ENCODE assay signal across 9 cellular contexts in genomic region chr9:131645078-131645776, GRCh38.
A peak's percentile ranks its signal among the peaks of the same experiment; 100 is the strongest.
DNase-seq lines count a peak whose midpoint lies in the region; ATAC-seq and TF ChIP-seq lines count a peak whose summit lies in the region.
"Had no signal": no experiment of that assay in that cellular context is flagged by ENCODE, and none has a peak within 500 bp of the region (broad histone marks: within the 10 kb centered on the region; RNA-seq: fewer than 3 reads in every experiment).

No MANE protein-coding gene starts in this region.

- no peak overlapping the region for H3K27ac ChIP-seq in OCI-LY7 (ENCODE audit: low read depth, low read length, poor library complexity, severe bottlenecking)

- H3K9me2 ChIP-seq in OCI-LY7 (ENCODE audit: insufficient read depth, low read length): no peaks in the 10 kb centered on the region

- peaks cover 24% of the 10 kb centered on the region for H3K4me1 Mint-ChIP-seq in WTC11
- H3K4me1 Mint-ChIP-seq in naive thymus-derived CD8-positive, alpha-beta T cell: peaks cover 0 to 21% (median 7%) of the 10 kb centered on the region in 4 donors

- peaks cover 73% of the 10 kb centered on the region for H3K79me2 ChIP-seq in OCI-LY7 (ENCODE audit: insufficient read depth, low read depth, low read length)

- intact Hi-C loops in OCI-LY7 (cut with micrococcal nuclease; ENCODE audit: unreplicated experiment): no loop called here

- CTCF ChIA-PET in WTC11 (lab: Charles Lee): no interaction called here
- CTCF ChIA-PET in OCI-LY7 (lab: Charles Lee; ENCODE audit: unreplicated experiment): interaction anchor here (0.6 kb wide), 1 partner anchor 16 kb away, joined by 3 read pairs; no protein-coding TSS in a partner anchor

- peaks cover 97% of the 10 kb centered on the region for H3K36me3 ChIP-seq in OCI-LY7 (ENCODE audit: insufficient read depth, low read length)

- no peaks in the 10 kb centered on the region for H3K27me3 Mint-ChIP-seq in WTC11 (ENCODE audit: low read depth)
- no peaks in the 10 kb centered on the region for H3K27me3 Mint-ChIP-seq in naive thymus-derived CD8-positive, alpha-beta T cell

- H3K9me3 ChIP-seq in OCI-LY7 (ENCODE audit: low read length): no peaks in the 10 kb centered on the region

- no peak overlapping the region for H2AFZ ChIP-seq in OCI-LY7 (ENCODE audit: low read length)

- H3K27ac Mint-ChIP-seq in WTC11: peak overlapping the region; percentile 80; the same call in 1 of the 2 replicates
- H3K27ac Mint-ChIP-seq in naive thymus-derived CD8-positive, alpha-beta T cell: peak overlapping the region in 6 of 10 donors; percentile 37 to 88 (median 54)

- H3K4me3 Mint-ChIP-seq in WTC11: no peak overlapping the region
- H3K4me3 Mint-ChIP-seq in naive thymus-derived CD8-positive, alpha-beta T cell: peak overlapping the region in 1 of 10 donors; percentile 10

- TF ChIP-seq CTCF in WTC11 (IDR thresholded peaks at IDR 0.05) (no peak), OCI-LY7 (conservative IDR thresholded peaks at IDR 0.05; ENCODE audit: low read length) (no peak)

- H3K4me3 ChIP-seq in OCI-LY7 (ENCODE audit: low read depth, low read length, poor library complexity, severe bottlenecking): no peak overlapping the region

- H3K4me2 ChIP-seq in OCI-LY7 (ENCODE audit: low read length): no peak overlapping the region

- H3K4me1 ChIP-seq in OCI-LY7 (ENCODE audit: insufficient read depth, low read length, poor library complexity, severe bottlenecking): no peaks in the 10 kb centered on the region

- POLR2A ChIA-PET in WTC11 (lab: Charles Lee) (no interaction called here), OCI-LY7 (lab: Charles Lee) (no interaction called here)
- POLR2A ChIA-PET in naive thymus-derived CD8-positive, alpha-beta T cell (lab: Charles Lee): no interaction called here

- 0 out of 2 replicates have a peak, but pooled peaks cover 3% of the 10 kb centered on the region for H4K20me1 ChIP-seq in OCI-LY7 (ENCODE audit: insufficient read depth, low read length)

- peaks cover 9% of the 10 kb centered on the region; the same call in 1 of the 2 replicates for H3K36me3 Mint-ChIP-seq in WTC11
- peaks cover 0 to 55% (median 3%) of the 10 kb centered on the region in 3 donors for H3K36me3 Mint-ChIP-seq in naive thymus-derived CD8-positive, alpha-beta T cell

- no peaks in the 10 kb centered on the region for H3K9me3 Mint-ChIP-seq in WTC11
- H3K9me3 Mint-ChIP-seq in naive thymus-derived CD8-positive, alpha-beta T cell: no peaks in the 10 kb centered on the region

- no TSS peak for BruUV-seq in OCI-LY7 (replicated peaks; lab: Mats Ljungman, UMichigan)

- DNase-seq in EL (peak; percentile 39), WTC11 (ENCODE audit: low spot score) (no peak), OCI-LY7 (ENCODE audit: low spot score) (no peak), GM19238 (ENCODE audit: insufficient read length, low spot score) (no peak), retina (no peak)
- no peak for DNase-seq in naive thymus-derived CD8-positive, alpha-beta T cell
- DNase-seq: activated CD8-positive, alpha-beta memory T cell treated with anti-CD3 and anti-CD28 coated beads, Interleukin-2, amount 50 U/mL, for 48 hours had no signal

- ATAC-seq in GM21825 (IDR thresholded peaks at IDR 0.05; ENCODE audit: unreplicated experiment) (peak; percentile 44), WTC11 (no peak; the same call in 1 of the 2 replicates), GM19351 (IDR thresholded peaks at IDR 0.05; ENCODE audit: unreplicated experiment) (no peak)
- ATAC-seq in naive thymus-derived CD8-positive, alpha-beta T cell: no peak

TF ChIP-seq in WTC11, 78 proteins besides CTCF, POLR2A, EP300 and RAD21:
- TF ChIP-seq, protein P1, sequence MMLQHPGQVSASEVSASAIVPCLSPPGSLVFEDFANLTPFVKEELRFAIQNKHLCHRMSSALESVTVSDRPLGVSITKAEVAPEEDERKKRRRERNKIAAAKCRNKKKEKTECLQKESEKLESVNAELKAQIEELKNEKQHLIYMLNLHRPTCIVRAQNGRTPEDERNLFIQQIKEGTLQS (CRISPR knock-in tag; conservative IDR thresholded peaks at IDR 0.05): no peak
- TF ChIP-seq PRDM15 (CRISPR knock-in tag; IDR thresholded peaks at IDR 0.05): peak; percentile 68
